10 cellular contexts compared by ENCODE assay signal in genomic region chr10:92124524-92125168, GRCh38.
A peak's percentile ranks its signal among the peaks of the same experiment; 100 is the strongest.
DNase-seq lines count a peak whose midpoint lies in the region; ATAC-seq and TF ChIP-seq lines count a peak whose summit lies in the region.
"Had no signal": no experiment of that assay in that cellular context is flagged by ENCODE, and none has a peak within 500 bp of the region (broad histone marks: within the 10 kb centered on the region; RNA-seq: fewer than 3 reads in every experiment).

No MANE protein-coding gene starts in this region.

- H3K9me3 Mint-ChIP-seq in stimulated activated naive B cell treated with anti-CD40 and anti-IgM and Interleukin-4, amounts not matched to agents 10 μg/mL and 1 μg/mL and 100 μg/mL, for 72 hours: peaks cover 0 to 6% of the 10 kb centered on the region in 2 donors
- H3K9me3 Mint-ChIP-seq: activated naive CD8-positive, alpha-beta T cell treated with anti-CD3 and anti-CD28 coated beads, Interleukin-2, amount 10 ng/mL, durations not matched to agents 7 days and 5 days had no signal

- H3K27ac Mint-ChIP-seq in stimulated activated naive B cell treated with anti-CD40 and anti-IgM and Interleukin-4, amounts not matched to agents 10 μg/mL and 1 μg/mL and 100 μg/mL, for 72 hours: no peak overlapping the region
- H3K27ac Mint-ChIP-seq: activated naive CD8-positive, alpha-beta T cell treated with anti-CD3 and anti-CD28 coated beads, Interleukin-2, amount 10 ng/mL, durations not matched to agents 7 days and 5 days had no signal

- no peaks in the 10 kb centered on the region for H3K9me2 ChIP-seq in Karpas-422 (replicated peaks; ENCODE audit: insufficient read depth, low read length)

- H3K4me3 ChIP-seq in choroid plexus epithelial cell (ENCODE audit: low read depth, low read length) (no peak overlapping the region), subcutaneous abdominal adipose tissue (ENCODE audit: low read depth in 1 of 5, low read length in 5 of 5) (peak overlapping the region in 2 of 5 donors; percentile 2 to 11), Karpas-422 (ENCODE audit: low read length) (no peak overlapping the region)

- H3K36me3 Mint-ChIP-seq in stimulated activated naive B cell treated with anti-CD40 and anti-IgM and Interleukin-4, amounts not matched to agents 10 μg/mL and 1 μg/mL and 100 μg/mL, for 72 hours: peaks cover 6% of the 10 kb centered on the region in 2 donors

- no peaks in the 10 kb centered on the region for H4K20me1 ChIP-seq in Karpas-422 (ENCODE audit: insufficient read depth, low read depth, low read length)

- H3K27ac ChIP-seq in subcutaneous abdominal adipose tissue (ENCODE audit: low read depth, low read length): peak overlapping the region; percentile 25
- no peak overlapping the region for H3K27ac ChIP-seq in Karpas-422 (ENCODE audit: low read length)

- no peaks in the 10 kb centered on the region for H3K27me3 Mint-ChIP-seq in stimulated activated naive B cell treated with anti-CD40 and anti-IgM and Interleukin-4, amounts not matched to agents 10 μg/mL and 1 μg/mL and 100 μg/mL, for 72 hours
- H3K27me3 Mint-ChIP-seq: activated naive CD8-positive, alpha-beta T cell treated with anti-CD3 and anti-CD28 coated beads, Interleukin-2, amount 10 ng/mL, durations not matched to agents 7 days and 5 days had no signal

- ATAC-seq in HG02678 (IDR thresholded peaks at IDR 0.05; ENCODE audit: unreplicated experiment): no peak
- ATAC-seq in stimulated activated naive B cell treated with anti-CD40 and anti-IgM and Interleukin-4, amounts not matched to agents 10 μg/mL and 1 μg/mL and 100 μg/mL, for 72 hours (replicated peaks): no peak

- H3K9ac ChIP-seq in subcutaneous abdominal adipose tissue (ENCODE audit: low read length in 5 of 5) (no peak overlapping the region), Karpas-422 (ENCODE audit: low read length) (no peak overlapping the region)

- H3K36me3 ChIP-seq in subcutaneous abdominal adipose tissue (ENCODE audit: control insufficient read depth in 5 of 5, insufficient read depth in 5 of 5, low read length in 5 of 5) (no peaks in the 10 kb centered on the region), Karpas-422 (ENCODE audit: insufficient read depth, low read length) (no peaks in the 10 kb centered on the region)

- H3K4me1 ChIP-seq in subcutaneous abdominal adipose tissue (ENCODE audit: control insufficient read depth in 5 of 5, insufficient read depth in 5 of 5, low read length in 5 of 5) (peaks cover 9 to 32% (median 19%) of the 10 kb centered on the region in 5 donors), Karpas-422 (ENCODE audit: low read length) (peaks cover 9% of the 10 kb centered on the region)

- H3K4me3 Mint-ChIP-seq in stimulated activated naive B cell treated with anti-CD40 and anti-IgM and Interleukin-4, amounts not matched to agents 10 μg/mL and 1 μg/mL and 100 μg/mL, for 72 hours: no peak overlapping the region
- H3K4me3 Mint-ChIP-seq: activated naive CD8-positive, alpha-beta T cell treated with anti-CD3 and anti-CD28 coated beads, Interleukin-2, amount 10 ng/mL, durations not matched to agents 7 days and 5 days had no signal

- H3K27me3 ChIP-seq in subcutaneous abdominal adipose tissue (ENCODE audit: control insufficient read depth in 5 of 5, insufficient read depth in 4 of 5, low read length in 5 of 5) (no peaks in the 10 kb centered on the region), Karpas-422 (ENCODE audit: low read length) (no peaks in the 10 kb centered on the region)

- peaks cover 14 to 15% of the 10 kb centered on the region in 2 donors for H3K4me1 Mint-ChIP-seq in stimulated activated naive B cell treated with anti-CD40 and anti-IgM and Interleukin-4, amounts not matched to agents 10 μg/mL and 1 μg/mL and 100 μg/mL, for 72 hours

- no peaks in the 10 kb centered on the region for H3K9me3 ChIP-seq in subcutaneous abdominal adipose tissue (ENCODE audit: control insufficient read depth in 5 of 5, low read length in 5 of 5)
- no peaks in the 10 kb centered on the region for H3K9me3 ChIP-seq in Karpas-422 (ENCODE audit: low read length)

- H3K4me2 ChIP-seq in Karpas-422 (ENCODE audit: low read depth, low read length, poor library complexity, severe bottlenecking): no peak overlapping the region

- DNase-seq in LHCN-M2 (ENCODE audit: low read depth) (peak; percentile 57), choroid plexus epithelial cell (ENCODE audit: low read depth) (peak; percentile 93), kidney tubule cell (ENCODE audit: low spot score) (peak; percentile 78), NAMALWA (ENCODE audit: low spot score) (no peak), Karpas-422 (no peak)
- DNase-seq in stimulated activated naive B cell treated with anti-CD40 and anti-IgM and Interleukin-4, amounts not matched to agents 10 μg/mL and 1 μg/mL and 100 μg/mL, for 72 hours: no peak
- DNase-seq: activated naive CD8-positive, alpha-beta T cell treated with anti-CD3 and anti-CD28 coated beads, Interleukin-2, amount 10 ng/mL, durations not matched to agents 7 days and 5 days; mesendoderm had no signal

- TF ChIP-seq CTCF in choroid plexus epithelial cell (conservative IDR thresholded peaks at IDR 0.05; ENCODE audit: low read depth, low read length): no peak

- no peak overlapping the region for H2AFZ ChIP-seq in Karpas-422 (ENCODE audit: low read length)

- peaks cover 71% of the 10 kb centered on the region for H3K79me2 ChIP-seq in Karpas-422 (ENCODE audit: low read length)

Comparison
In these comparisons a context has a peak if more than half of its experiments do, and no peak if none do; other contexts are left out.
1. DNase-seq: peak in LHCN-M2 (single experiment), choroid plexus epithelial cell (single experiment) and kidney tubule cell (single experiment); none in NAMALWA (single experiment), Karpas-422 (single experiment) and stimulated activated naive B cell treated with anti-CD40 and anti-IgM and Interleukin-4, amounts not matched to agents 10 μg/mL and 1 μg/mL and 100 μg/mL, for 72 hours (single experiment).